Comparison of ENCODE assay signal across 9 cellular contexts in the genomic region with DNA sequence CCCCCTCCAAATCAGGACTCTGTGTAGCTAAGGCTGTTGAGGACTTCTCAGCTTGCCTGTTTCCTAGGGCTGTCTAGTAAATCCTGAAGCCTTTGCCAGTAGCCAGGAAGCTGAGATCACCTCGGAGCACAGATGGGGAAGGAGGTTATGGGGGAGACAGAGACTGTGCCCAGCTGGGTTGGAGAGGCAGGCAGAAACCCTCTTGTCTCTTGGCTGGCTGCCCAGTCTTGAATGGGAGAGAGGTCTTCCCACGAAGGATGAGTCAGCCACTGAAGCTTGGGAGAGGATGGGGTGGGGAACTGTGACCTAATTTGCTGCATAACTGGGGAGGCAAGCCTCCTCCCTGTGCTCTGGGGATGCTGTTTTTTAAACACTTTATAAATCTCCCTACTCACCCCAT.
A peak's percentile ranks its signal among the peaks of the same experiment; 100 is the strongest.
DNase-seq lines count a peak whose midpoint lies in the region; ATAC-seq and TF ChIP-seq lines count a peak whose summit lies in the region.
"Had no signal": no experiment of that assay in that cellular context is flagged by ENCODE, and none has a peak within 500 bp of the region (broad histone marks: within the 10 kb centered on the region; RNA-seq: fewer than 3 reads in every experiment).

No MANE protein-coding gene starts in this region.

- 20% methylated on average over 2 of the region's 2 CpGs for WGBS in right lobe of liver (ENCODE audit: insufficient coverage, low coverage, low lambda C conversion rate, missing lambda C conversion rate)

- no peak for TF ChIP-seq POLR2A in right lobe of liver (IDR thresholded peaks at IDR 0.05)

- no peak for TF ChIP-seq CTCF in right lobe of liver (IDR thresholded peaks at IDR 0.05)

- H3K36me3 ChIP-seq in NT2/D1 (ENCODE audit: insufficient read depth, insufficient read length, low read length): no peaks in the 10 kb centered on the region
- H3K36me3 ChIP-seq in right lobe of liver: no peaks in the 10 kb centered on the region

- H3K4me3 ChIP-seq in Jurkat, Clone E6-1 (ENCODE audit: low read length): no peak overlapping the region
- H3K4me3 ChIP-seq in NT2/D1 (ENCODE audit: insufficient read length, low read depth): no peak overlapping the region
- H3K4me3 ChIP-seq in right lobe of liver: no peak overlapping the region

- ATAC-seq in GM19395 (IDR thresholded peaks at IDR 0.05; ENCODE audit: unreplicated experiment): no peak
- ATAC-seq in right lobe of liver: no peak
- no peak for ATAC-seq in HG02938 (IDR thresholded peaks at IDR 0.05; ENCODE audit: unreplicated experiment)

- intact Hi-C loops in right lobe of liver (cut with DNase I): loop anchor here in 1 of 2 donors (10.0 kb wide), 1 partner anchor 64 kb away; no protein-coding TSS in a partner anchor

- H3K4me1 ChIP-seq in NT2/D1 (ENCODE audit: insufficient read depth, insufficient read length): peaks cover 6% of the 10 kb centered on the region
- H3K4me1 ChIP-seq in right lobe of liver: no peaks in the 10 kb centered on the region

- H3K9ac ChIP-seq in NT2/D1 (ENCODE audit: insufficient read length, low read depth): no peak overlapping the region

- DNase-seq in A172 (ENCODE audit: low spot score) (peak; percentile 97), NT2/D1 (ENCODE audit: low read depth, low spot score) (peak; percentile 18), globus pallidus (ENCODE audit: low spot score) (peak; percentile 23), AML-193 (lab: John Stamatoyannopoulos, UW) (no peak), right lobe of liver (no peak)
- DNase-seq in Jurkat, Clone E6-1 (ENCODE audit: low read depth, low spot score): peak; percentile 1
- DNase-seq: activated CD4-positive, alpha-beta T cell treated with anti-CD3 and anti-CD28 coated beads, Interleukin-2, amount 10 ng/mL, durations not matched to agents 24 days and 14 days had no signal

- H3K27me3 ChIP-seq in NT2/D1 (ENCODE audit: insufficient read depth, insufficient read length) (no peaks in the 10 kb centered on the region), right lobe of liver (no peaks in the 10 kb centered on the region)

- H3K9me3 ChIP-seq in NT2/D1 (ENCODE audit: insufficient read depth, low read length) (no peaks in the 10 kb centered on the region), right lobe of liver (no peaks in the 10 kb centered on the region)

- H3K27ac ChIP-seq in right lobe of liver: no peak overlapping the region

Comparison
In these comparisons a context has a peak if more than half of its experiments do, and no peak if none do; other contexts are left out.
1. DNase-seq: peak in A172 (single experiment), Jurkat, Clone E6-1 (single experiment), NT2/D1 (single experiment) and globus pallidus (single experiment); none in AML-193 (0 of 2) and right lobe of liver (0 of 3).